Comparison of ENCODE assay signal across 7 cellular contexts in genomic region chr2:117803644-117804325, GRCh38. TPM values are rescaled to one million over a fixed set of nuclear protein-coding genes. Genes with fewer than 3 reads are reported as not detected.
DNase-seq lines count a peak whose midpoint lies in the region; ATAC-seq, FAIRE-seq and TF ChIP-seq lines count a peak whose summit lies in the region.
"Not testable (repeated sequence)": the region's sequence is repeated elsewhere in the genome, so short reads cannot be mapped to it uniquely, and the experiment has no call there.

No MANE protein-coding gene starts in this region.

- not testable (repeated sequence) for H3K18ac ChIP-seq in neuronal stem cell (ENCODE audit: low read length)

- peak overlapping the region; percentile 20 for H3K4me3 ChIP-seq in bronchial epithelial cell (ENCODE audit: low read depth, low read length)
- peak overlapping the region; percentile 20 for H3K4me3 ChIP-seq in iPS-11a (ENCODE audit: low read depth, low read length)
- peak overlapping the region; percentile 32 to 70 for H3K4me3 ChIP-seq in neuronal stem cell (ENCODE audit: low read length in 2 of 2)

- CTCF ChIA-PET in RWPE1 (lab: Yijun Ruan, JAX), result interaction anchor here (1.3 kb wide), 1 partner anchor 10 kb away, joined by 6 read pairs; no protein-coding TSS in a partner anchor

- POLR2A ChIA-PET in RWPE1 (lab: Yijun Ruan, JAX; ENCODE audit: low non-redundant PET), result not testable (repeated sequence)

- H3K4ac ChIP-seq in neuronal stem cell (ENCODE audit: low read length), result not testable (repeated sequence)

- H3K79me1 ChIP-seq in neuronal stem cell (ENCODE audit: low read depth, low read length), result not testable (repeated sequence)

- not testable (repeated sequence) for H3K36me3 ChIP-seq in bronchial epithelial cell (ENCODE audit: control insufficient read depth, insufficient read depth, low read length); neuronal stem cell (replicated peaks in 1 of 2; ENCODE audit: control insufficient read depth in 2 of 2, insufficient read depth in 2 of 2, low read length in 2 of 2)

- not testable (repeated sequence) for H3K4me2 ChIP-seq in neuronal stem cell (ENCODE audit: insufficient read depth, low read length, poor library complexity, severe bottlenecking)

- not testable (repeated sequence) for H3K4me1 ChIP-seq in neuronal stem cell (ENCODE audit: control insufficient read depth in 2 of 2, insufficient read depth in 1 of 2, low read depth in 1 of 2, low read length in 2 of 2)

- H3K27me3 ChIP-seq in bronchial epithelial cell (ENCODE audit: control insufficient read depth, insufficient read depth, low read length); neuronal stem cell (ENCODE audit: control insufficient read depth in 3 of 3, insufficient read depth in 3 of 3, low read depth in 1 of 3, low read length in 3 of 3): not testable (repeated sequence)

- FAIRE-seq in bronchial epithelial cell (lab: Jason Lieb, UNC), result not testable (repeated sequence)

- peak; percentile 44 for DNase-seq in NAMALWA (ENCODE audit: low spot score)
- not testable (repeated sequence) for DNase-seq in RWPE1 (ENCODE audit: low spot score); activated T-cell treated with anti-CD3 and anti-CD28 coated beads, Interleukin-2, amount 50 U/mL, for 24 hours; bronchial epithelial cell (ENCODE audit: low read depth); neuronal stem cell (ENCODE audit: low spot score)

- not testable (repeated sequence) for H3K36me3 Mint-ChIP-seq in activated T-cell treated with anti-CD3 and anti-CD28 coated beads, Interleukin-2, amount 50 U/mL, for 24 hours (ENCODE audit: low read depth)

- not testable (repeated sequence) for H3K9me3 ChIP-seq in neuronal stem cell (replicated peaks in 1 of 2; ENCODE audit: control insufficient read depth in 2 of 2, insufficient read depth in 1 of 2, low read depth in 1 of 2, low read length in 2 of 2)

- not testable (repeated sequence) for H3K9ac ChIP-seq in neuronal stem cell (ENCODE audit: low read depth, low read length, poor library complexity)

- not testable (repeated sequence) for H3K27ac Mint-ChIP-seq in activated T-cell treated with anti-CD3 and anti-CD28 coated beads, Interleukin-2, amount 50 U/mL, for 24 hours

- H3K14ac ChIP-seq in neuronal stem cell (ENCODE audit: low read length), result not testable (repeated sequence)

- no CpG with 5 or more reads among the region's 35 CpGs for WGBS in neuronal stem cell (ENCODE audit: extremely low coverage in 2 of 2, insufficient read length in 2 of 2, insufficient replicate concordance in 1 of 2), 2 donors

- H3K27ac ChIP-seq in RWPE1, result peak overlapping the region; percentile 59
- not testable (repeated sequence) for H3K27ac ChIP-seq in neuronal stem cell (replicated peaks; ENCODE audit: low read length)

- H2BK5ac ChIP-seq in neuronal stem cell (ENCODE audit: low read length), result not testable (repeated sequence)

- not testable (repeated sequence) for H2AK5ac ChIP-seq in neuronal stem cell (ENCODE audit: low read depth, low read length)

- not testable (repeated sequence) for H3K9me3 Mint-ChIP-seq in activated T-cell treated with anti-CD3 and anti-CD28 coated beads, Interleukin-2, amount 50 U/mL, for 24 hours

- peak overlapping the region; percentile 80 for H2AFZ ChIP-seq in neuronal stem cell (ENCODE audit: low read length)

- H4K91ac ChIP-seq in neuronal stem cell (ENCODE audit: low read depth, low read length, poor library complexity), result not testable (repeated sequence)

- peak; percentile 68 for ATAC-seq in GM18907 (IDR thresholded peaks at IDR 0.05; ENCODE audit: unreplicated experiment)

- not testable (repeated sequence) for H2BK15ac ChIP-seq in neuronal stem cell (ENCODE audit: low read length)

- H3K23ac ChIP-seq in neuronal stem cell (ENCODE audit: low read depth, low read length, poor library complexity), result not testable (repeated sequence)

- H2BK120ac ChIP-seq in neuronal stem cell (ENCODE audit: low read depth, low read length), result not testable (repeated sequence)

- not testable (repeated sequence) for H3K4me1 Mint-ChIP-seq in activated T-cell treated with anti-CD3 and anti-CD28 coated beads, Interleukin-2, amount 50 U/mL, for 24 hours (ENCODE audit: low read depth)

- H3K27me3 Mint-ChIP-seq in activated T-cell treated with anti-CD3 and anti-CD28 coated beads, Interleukin-2, amount 50 U/mL, for 24 hours, result peaks cover 30% of the 10 kb centered on the region

- peak; percentile 45 for TF ChIP-seq CTCF in RWPE1 (conservative IDR thresholded peaks at IDR 0.05; ENCODE audit: low read depth)
- not testable (repeated sequence) for TF ChIP-seq CTCF in bronchial epithelial cell (IDR thresholded peaks at IDR 0.05; ENCODE audit: insufficient read depth, low read length, severe bottlenecking)

- not testable (repeated sequence) for H2BK12ac ChIP-seq in neuronal stem cell (ENCODE audit: low read length)

- H3K4me3 Mint-ChIP-seq in activated T-cell treated with anti-CD3 and anti-CD28 coated beads, Interleukin-2, amount 50 U/mL, for 24 hours, result peak overlapping the region; percentile 75

- H4K8ac ChIP-seq in neuronal stem cell (ENCODE audit: low read depth, low read length), result not testable (repeated sequence)

RNA-seq across cellular contexts. Expression of gene DDX18, which starts 10.7 kb away (rescaled TPM):
- 50.6 and 74.8 TPM in 2 replicates for total RNA-seq in bronchial epithelial cell
- polyA plus RNA-seq in neuronal stem cell (2013, experiment 1 of 2), result 50.3 TPM
- 55.4 TPM for polyA plus RNA-seq in neuronal stem cell (2013, experiment 2 of 2)
